Comparison of ENCODE assay signal across 7 cellular contexts in genomic region chr14:68506021-68506644, GRCh38.
DNase-seq lines count a peak whose midpoint lies in the region; ATAC-seq and TF ChIP-seq lines count a peak whose summit lies in the region.

No MANE protein-coding gene starts in this region.

- no peak for TF ChIP-seq CTCF in epithelial cell of esophagus (IDR thresholded peaks at IDR 0.05; ENCODE audit: insufficient read depth, low read depth, low read length, missing control alignments)

- H3K9me3 ChIP-seq in skeletal muscle satellite cell (replicated peaks; ENCODE audit: low read length), result peaks cover 3% of the 10 kb centered on the region

- H3K4me3 ChIP-seq in epithelial cell of esophagus (ENCODE audit: low read length), result no peak overlapping the region
- H3K4me3 ChIP-seq in skeletal muscle satellite cell (ENCODE audit: low read length), result no peak overlapping the region

- peak overlapping the region; percentile 40 for H3K4me2 ChIP-seq in skeletal muscle satellite cell (ENCODE audit: low read length)

- ATAC-seq in GM18909 (IDR thresholded peaks at IDR 0.05; ENCODE audit: poor library complexity, unreplicated experiment), result peak; percentile 30

- no peaks in the 10 kb centered on the region for H3K27me3 ChIP-seq in skeletal muscle satellite cell (ENCODE audit: control insufficient read depth, insufficient read depth, low read length)

- DNase-seq in HT1080 (ENCODE audit: low read depth), result peak; percentile 57
- DNase-seq in epithelial cell of esophagus (ENCODE audit: low read depth), result peak; percentile 81
- no peak for DNase-seq in SIG-M5 treated with dmso at 0.1 percent for 504 hours (lab: John Stamatoyannopoulos, UW; ENCODE audit: unreplicated experiment)
- DNase-seq in NCI-H2196 (lab: John Stamatoyannopoulos, UW; ENCODE audit: unreplicated experiment), result no peak
- no peak for DNase-seq in NCI-H748 treated with DMSO at 0.1 percent for 48 hours (lab: John Stamatoyannopoulos, UW)

- peaks cover 19% of the 10 kb centered on the region for H3K4me1 ChIP-seq in skeletal muscle satellite cell (ENCODE audit: control insufficient read depth, insufficient read depth, low read length)

- no peaks in the 10 kb centered on the region for H3K36me3 ChIP-seq in skeletal muscle satellite cell (ENCODE audit: insufficient read depth, low read length)

- H3K9ac ChIP-seq in skeletal muscle satellite cell (ENCODE audit: low read depth, low read length), result peak overlapping the region; percentile 5

Comparison
In these comparisons a context has a peak if more than half of its experiments do, and no peak if none do; other contexts are left out.
1. DNase-seq: peak in HT1080 (single experiment) and epithelial cell of esophagus (single experiment); none in SIG-M5 treated with dmso at 0.1 percent for 504 hours (single experiment), NCI-H2196 (single experiment) and NCI-H748 treated with DMSO at 0.1 percent for 48 hours (single experiment).